In genomic region chr12:103181366-103182152, GRCh38 we compare ENCODE assay signal across 1 cellular context.
TF ChIP-seq lines count a peak whose summit lies in the region.

No MANE protein-coding gene starts in this region.

TF ChIP-seq in GM12878, 131 proteins besides CTCF, POLR2A, EP300 and RAD21 (continued from another document):
- no peak for TF ChIP-seq ZBTB11 (CRISPR knock-in tag; IDR thresholded peaks at IDR 0.05)
- peak; percentile 79 for TF ChIP-seq DPF2 (IDR thresholded peaks at IDR 0.05)
- no peak for TF ChIP-seq ETV6 (conservative IDR thresholded peaks at IDR 0.05 in 1 of 2, IDR thresholded peaks at IDR 0.05 in 1 of 2; ENCODE audit: borderline replicate concordance in 1 of 2, low read depth in 1 of 2)
- TF ChIP-seq YY1 (IDR thresholded peaks at IDR 0.05; ENCODE audit: low read depth, low read length) = peak; percentile 72
- TF ChIP-seq TCF3 (IDR thresholded peaks at IDR 0.05; ENCODE audit: borderline replicate concordance, insufficient read depth, low read depth, low read length) = no peak
- TF ChIP-seq SMC3 (IDR thresholded peaks at IDR 0.05; ENCODE audit: borderline replicate concordance, low read length) = peak; percentile 36; the same call in 1 of the 2 replicates
- no peak for TF ChIP-seq GABPA (IDR thresholded peaks at IDR 0.05; ENCODE audit: low read depth)
- TF ChIP-seq BCL3 (IDR thresholded peaks at IDR 0.05; ENCODE audit: borderline replicate concordance, insufficient read depth, low read depth, low read length, poor library complexity, severe bottlenecking) = peak; percentile 60
- no peak for TF ChIP-seq FOXK2 (IDR thresholded peaks at IDR 0.05)
- TF ChIP-seq PBX3 (IDR thresholded peaks at IDR 0.05; ENCODE audit: insufficient replicate concordance, low read depth, low read length) = no peak
TF ChIP-seq in GM12878: peak in this region for 42.
